In the genomic region with DNA sequence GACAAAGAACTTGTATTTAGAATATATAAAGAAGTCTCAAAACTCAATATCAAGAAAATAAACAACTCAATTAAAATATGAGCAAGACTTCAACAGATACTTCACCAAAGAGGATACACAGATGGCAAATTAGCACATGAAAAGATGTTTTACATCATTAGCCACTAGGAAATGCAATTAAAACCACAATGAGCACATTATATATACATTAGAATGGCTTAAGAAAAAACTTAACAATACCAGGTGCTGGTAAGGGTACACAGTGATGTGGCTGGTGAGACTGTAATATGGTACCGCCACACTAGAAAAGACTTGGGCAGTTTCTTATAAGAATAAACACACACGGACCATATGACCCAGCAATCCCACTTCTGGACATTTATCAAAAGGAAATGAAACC, we compare ENCODE assay signal across 13 cellular contexts.
DNase-seq lines count a peak whose midpoint lies in the region; ATAC-seq, FAIRE-seq and TF ChIP-seq lines count a peak whose summit lies in the region.
"Had no signal": no experiment of that assay in that cellular context is flagged by ENCODE, and none has a peak within 500 bp of the region (broad histone marks: within the 10 kb centered on the region; RNA-seq: fewer than 3 reads in every experiment).

No MANE protein-coding gene starts in this region.

- peaks cover 81% of the 10 kb centered on the region for H3K4me1 Mint-ChIP-seq in T-helper 2 cell treated with Interferon-gamma antibody and Interleukin-4, amounts not matched to agents 5 μg/mL and 100 μg/mL, for 36 hours (ENCODE audit: low read depth)

- no peaks in the 10 kb centered on the region for H3K9me3 ChIP-seq in iPS-18a (ENCODE audit: control insufficient read depth, low read depth, low read length)
- H3K9me3 ChIP-seq: A549, ovary, tibial artery had no signal

- no peak for TF ChIP-seq CTCF in GM13977 (IDR thresholded peaks at IDR 0.05; ENCODE audit: extremely low read depth, insufficient read depth, missing control alignments)

- peak overlapping the region; percentile 74 for H3K4me3 Mint-ChIP-seq in T-helper 2 cell treated with Interferon-gamma antibody and Interleukin-4, amounts not matched to agents 5 μg/mL and 100 μg/mL, for 36 hours

- H3K27ac ChIP-seq in iPS-18a (ENCODE audit: low read length), result peak overlapping the region; percentile 12
- H3K27ac ChIP-seq: A549, ovary, tibial artery had no signal

- DNase-seq in NCI-H2107 treated with DMSO at 0.1 percent for 48 hours (lab: John Stamatoyannopoulos, UW; ENCODE audit: unreplicated experiment), result peak; percentile 50
- DNase-seq in NCI-H2107 (lab: John Stamatoyannopoulos, UW), result no peak
- no peak for DNase-seq in GM18507 (ENCODE audit: extremely low spot score, insufficient read length, low read depth)
- DNase-seq in T-helper 2 cell treated with Interferon-gamma antibody and Interleukin-4, amounts not matched to agents 5 μg/mL and 100 μg/mL, for 36 hours (ENCODE audit: low spot score), result no peak
- DNase-seq in GM13977 (ENCODE audit: low spot score), result no peak
- DNase-seq in amniotic stem cell (lab: John Stamatoyannopoulos, UW), result no peak
- DNase-seq: KG1, NCI-H187, ovary, tibial artery had no signal

- peak overlapping the region; percentile 92 for H3K27ac Mint-ChIP-seq in T-helper 2 cell treated with Interferon-gamma antibody and Interleukin-4, amounts not matched to agents 5 μg/mL and 100 μg/mL, for 36 hours

- H3K27me3 ChIP-seq in iPS-18a (ENCODE audit: control insufficient read depth, insufficient read depth, low read length), result no peaks in the 10 kb centered on the region
- H3K27me3 ChIP-seq: ovary, tibial artery had no signal

- in situ Hi-C loops in GM13977 (cut with MboI; ENCODE audit: low pct_unique_long_range_greater_than_20kb, low sequenced_read_pairs, unreplicated experiment), result no loop called here

- peak overlapping the region; percentile 11 for H3K9ac ChIP-seq in iPS-18a (ENCODE audit: low read length)

- H3K27me3 Mint-ChIP-seq in T-helper 2 cell treated with Interferon-gamma antibody and Interleukin-4, amounts not matched to agents 5 μg/mL and 100 μg/mL, for 36 hours (ENCODE audit: low read depth), result no peaks in the 10 kb centered on the region

- FAIRE-seq in GM18507 (lab: Jason Lieb, UNC), result peak; percentile 18
- FAIRE-seq: A549 had no signal

- H3K36me3 Mint-ChIP-seq in T-helper 2 cell treated with Interferon-gamma antibody and Interleukin-4, amounts not matched to agents 5 μg/mL and 100 μg/mL, for 36 hours (ENCODE audit: low read depth), result peaks cover 85% of the 10 kb centered on the region

- H3K9me3 Mint-ChIP-seq in T-helper 2 cell treated with Interferon-gamma antibody and Interleukin-4, amounts not matched to agents 5 μg/mL and 100 μg/mL, for 36 hours, result no peaks in the 10 kb centered on the region

- H3K4me1 ChIP-seq in iPS-18a (ENCODE audit: control insufficient read depth, low read depth, low read length), result peaks cover 48% of the 10 kb centered on the region
- H3K4me1 ChIP-seq: tibial artery had no signal

- no peaks in the 10 kb centered on the region for H3K36me3 ChIP-seq in iPS-18a (ENCODE audit: control insufficient read depth, low read depth, low read length)
- H3K36me3 ChIP-seq: ovary, tibial artery had no signal

- H3K4me3 ChIP-seq in iPS-18a (ENCODE audit: low read length), result peak overlapping the region; percentile 3
- H3K4me3 ChIP-seq: A549, ovary, tibial artery had no signal

- no peak for ATAC-seq in GM21381 (IDR thresholded peaks at IDR 0.05; ENCODE audit: unreplicated experiment)
- ATAC-seq: A549 had no signal
